In the genomic region with DNA sequence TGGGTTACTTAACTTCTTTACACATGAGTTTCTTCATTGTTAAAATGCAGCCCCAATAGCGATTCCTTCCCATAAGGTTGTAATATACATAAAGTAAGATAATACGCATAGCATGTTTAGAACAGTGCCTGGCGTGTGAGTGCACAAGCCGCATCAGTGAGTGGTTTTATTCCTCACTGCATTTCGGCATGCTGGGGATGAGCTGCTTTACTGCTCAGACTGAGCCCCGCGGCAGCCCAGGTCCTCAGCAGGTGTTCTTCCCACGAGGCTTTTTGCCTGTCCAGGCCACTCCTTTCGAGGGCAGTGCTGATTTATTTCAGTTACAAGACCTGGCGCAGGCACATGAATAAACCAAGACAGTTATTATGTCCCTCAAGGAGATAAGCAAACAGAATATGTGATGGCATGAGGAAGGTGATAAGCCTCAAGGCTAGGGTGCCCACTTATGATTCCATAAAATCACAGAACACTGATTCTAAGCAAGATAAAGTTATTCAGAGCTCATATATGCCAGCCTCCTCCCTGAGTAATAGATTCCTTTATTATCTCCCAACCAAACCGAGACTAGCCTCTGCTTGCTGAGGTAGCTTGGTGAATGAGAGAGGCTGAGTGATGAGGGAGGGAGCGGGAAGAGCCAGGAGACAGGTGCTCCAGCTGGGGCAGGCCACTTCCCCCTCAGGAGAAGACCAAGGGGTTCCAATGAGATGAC, we compare ENCODE assay signal across 1 cellular context.
TF ChIP-seq lines count a peak whose summit lies in the region.

No MANE protein-coding gene starts in this region.

TF ChIP-seq in GM23338, 12 proteins besides CTCF, POLR2A, EP300 and RAD21 (continued from another document):
- TF ChIP-seq, protein P1, sequence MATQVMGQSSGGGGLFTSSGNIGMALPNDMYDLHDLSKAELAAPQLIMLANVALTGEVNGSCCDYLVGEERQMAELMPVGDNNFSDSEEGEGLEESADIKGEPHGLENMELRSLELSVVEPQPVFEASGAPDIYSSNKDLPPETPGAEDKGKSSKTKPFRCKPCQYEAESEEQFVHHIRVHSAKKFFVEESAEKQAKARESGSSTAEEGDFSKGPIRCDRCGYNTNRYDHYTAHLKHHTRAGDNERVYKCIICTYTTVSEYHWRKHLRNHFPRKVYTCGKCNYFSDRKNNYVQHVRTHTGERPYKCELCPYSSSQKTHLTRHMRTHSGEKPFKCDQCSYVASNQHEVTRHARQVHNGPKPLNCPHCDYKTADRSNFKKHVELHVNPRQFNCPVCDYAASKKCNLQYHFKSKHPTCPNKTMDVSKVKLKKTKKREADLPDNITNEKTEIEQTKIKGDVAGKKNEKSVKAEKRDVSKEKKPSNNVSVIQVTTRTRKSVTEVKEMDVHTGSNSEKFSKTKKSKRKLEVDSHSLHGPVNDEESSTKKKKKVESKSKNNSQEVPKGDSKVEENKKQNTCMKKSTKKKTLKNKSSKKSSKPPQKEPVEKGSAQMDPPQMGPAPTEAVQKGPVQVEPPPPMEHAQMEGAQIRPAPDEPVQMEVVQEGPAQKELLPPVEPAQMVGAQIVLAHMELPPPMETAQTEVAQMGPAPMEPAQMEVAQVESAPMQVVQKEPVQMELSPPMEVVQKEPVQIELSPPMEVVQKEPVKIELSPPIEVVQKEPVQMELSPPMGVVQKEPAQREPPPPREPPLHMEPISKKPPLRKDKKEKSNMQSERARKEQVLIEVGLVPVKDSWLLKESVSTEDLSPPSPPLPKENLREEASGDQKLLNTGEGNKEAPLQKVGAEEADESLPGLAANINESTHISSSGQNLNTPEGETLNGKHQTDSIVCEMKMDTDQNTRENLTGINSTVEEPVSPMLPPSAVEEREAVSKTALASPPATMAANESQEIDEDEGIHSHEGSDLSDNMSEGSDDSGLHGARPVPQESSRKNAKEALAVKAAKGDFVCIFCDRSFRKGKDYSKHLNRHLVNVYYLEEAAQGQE (IDR thresholded peaks at IDR 0.05; ENCODE audit: unreplicated experiment): no peak
- no peak for TF ChIP-seq JUNB (IDR thresholded peaks at IDR 0.05; ENCODE audit: unreplicated experiment)
- TF ChIP-seq, protein P2, sequence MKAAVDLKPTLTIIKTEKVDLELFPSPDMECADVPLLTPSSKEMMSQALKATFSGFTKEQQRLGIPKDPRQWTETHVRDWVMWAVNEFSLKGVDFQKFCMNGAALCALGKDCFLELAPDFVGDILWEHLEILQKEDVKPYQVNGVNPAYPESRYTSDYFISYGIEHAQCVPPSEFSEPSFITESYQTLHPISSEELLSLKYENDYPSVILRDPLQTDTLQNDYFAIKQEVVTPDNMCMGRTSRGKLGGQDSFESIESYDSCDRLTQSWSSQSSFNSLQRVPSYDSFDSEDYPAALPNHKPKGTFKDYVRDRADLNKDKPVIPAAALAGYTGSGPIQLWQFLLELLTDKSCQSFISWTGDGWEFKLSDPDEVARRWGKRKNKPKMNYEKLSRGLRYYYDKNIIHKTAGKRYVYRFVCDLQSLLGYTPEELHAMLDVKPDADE (IDR thresholded peaks at IDR 0.05): no peak
- TF ChIP-seq ZNF114 (CRISPR knock-in tag; IDR thresholded peaks at IDR 0.05): no peak
- no peak for TF ChIP-seq EZH2 (IDR thresholded peaks at IDR 0.05; ENCODE audit: low read depth, unreplicated experiment)
- TF ChIP-seq POLR2AphosphoS5 (IDR thresholded peaks at IDR 0.05; ENCODE audit: low read depth): no peak
- TF ChIP-seq NANOG (IDR thresholded peaks at IDR 0.05; ENCODE audit: borderline replicate concordance): no peak
- no peak for TF ChIP-seq STAT1 (IDR thresholded peaks at IDR 0.05; ENCODE audit: unreplicated experiment)
- TF ChIP-seq ZNF331 (CRISPR knock-in tag; IDR thresholded peaks at IDR 0.05; ENCODE audit: low read depth): no peak
- TF ChIP-seq EZH2phosphoT487 (IDR thresholded peaks at IDR 0.05; ENCODE audit: unreplicated experiment): no peak
- no peak for TF ChIP-seq CREB1 (CRISPR knock-in tag; IDR thresholded peaks at IDR 0.05; ENCODE audit: low read depth)
TF ChIP-seq in GM23338: peak in this region for 0.
